Comparison of ENCODE assay signal across 8 cellular contexts in the genomic region with DNA sequence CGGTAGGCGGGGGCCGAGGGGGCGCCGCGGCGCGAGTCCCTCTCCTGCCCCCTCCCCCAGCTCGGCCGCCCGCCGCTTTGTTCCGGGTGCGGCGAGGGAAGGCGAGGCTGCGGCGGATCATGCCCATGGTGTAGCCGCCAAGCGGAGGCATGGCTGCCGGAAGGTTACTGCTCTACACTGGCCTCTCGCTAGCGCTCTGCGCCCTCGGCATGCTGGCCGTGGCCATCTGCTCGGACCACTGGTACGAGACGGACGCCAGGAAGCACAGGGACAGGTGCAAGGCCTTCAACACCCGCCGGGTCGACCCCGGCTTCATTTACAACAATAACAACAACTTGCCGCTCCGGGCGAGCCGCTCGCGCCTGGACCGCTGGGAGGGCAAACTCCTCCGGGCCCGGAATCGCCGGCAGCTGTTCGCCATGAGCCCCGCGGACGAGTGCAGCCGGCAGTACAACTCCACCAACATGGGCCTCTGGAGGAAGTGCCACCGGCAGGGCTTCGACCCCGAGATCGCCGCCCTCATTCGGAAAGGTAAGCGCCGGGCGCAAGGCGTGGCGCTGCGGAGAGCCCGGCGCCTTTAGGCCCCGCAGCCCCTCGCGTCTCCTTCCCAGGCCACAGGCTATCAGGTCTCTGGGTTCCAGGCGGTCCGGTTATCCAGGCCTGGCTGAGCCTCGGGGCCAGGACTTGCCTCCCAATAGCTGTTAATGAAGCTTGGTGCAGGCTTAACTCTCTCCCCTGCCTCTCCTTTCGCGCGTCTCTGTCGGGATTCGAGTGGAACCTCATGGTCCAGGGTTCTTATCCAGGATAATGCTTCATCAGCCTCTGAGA. TPM values are rescaled to one million over a fixed set of nuclear protein-coding genes. Genes with fewer than 3 reads are reported as not detected.
DNase-seq lines count a peak whose midpoint lies in the region; ATAC-seq and TF ChIP-seq lines count a peak whose summit lies in the region.

No MANE protein-coding gene starts in this region.

- no peak for TF ChIP-seq CTCF in body of pancreas (IDR thresholded peaks at IDR 0.05)

- WGBS in body of pancreas, 2 donors: 2 to 18% methylated on average over 8 to 75 of the region's 75 CpGs

- intact Hi-C loops in activated CD4-positive, alpha-beta T cell treated with anti-CD3 and anti-CD28 coated beads, Interleukin-2, amount 10 ng/mL, durations not matched to agents 24 days and 14 days (cut with micrococcal nuclease): loop anchor here (5.0 to 10.0 kb wide), 2 partner anchors 578 to 660 kb away; partner anchors contain the start of gene SSBP1
- intact Hi-C loops in body of pancreas (cut with DNase I) (no loop called here), sciatic nerve (cut with DNase I) (no loop called here)

- H3K27ac Mint-ChIP-seq in activated CD4-positive, alpha-beta T cell treated with anti-CD3 and anti-CD28 coated beads, Interleukin-2, amount 10 ng/mL, durations not matched to agents 24 days and 14 days: no peak overlapping the region

- H3K27ac ChIP-seq in body of pancreas: no peak overlapping the region

- H3K27me3 Mint-ChIP-seq in activated CD4-positive, alpha-beta T cell treated with anti-CD3 and anti-CD28 coated beads, Interleukin-2, amount 10 ng/mL, durations not matched to agents 24 days and 14 days: peaks cover 36% of the 10 kb centered on the region

- TF ChIP-seq POLR2A in body of pancreas (IDR thresholded peaks at IDR 0.05): peak in 2 of 3 donors; percentile 25 to 32

- H3K9me3 ChIP-seq in body of pancreas: no peaks in the 10 kb centered on the region

- H3K27me3 ChIP-seq in body of pancreas: peaks cover 0 to 13% of the 10 kb centered on the region in 2 donors

- H3K4me1 Mint-ChIP-seq in activated CD4-positive, alpha-beta T cell treated with anti-CD3 and anti-CD28 coated beads, Interleukin-2, amount 10 ng/mL, durations not matched to agents 24 days and 14 days: peaks cover 19% of the 10 kb centered on the region

- peak overlapping the region; percentile 73 for H3K4me3 Mint-ChIP-seq in activated CD4-positive, alpha-beta T cell treated with anti-CD3 and anti-CD28 coated beads, Interleukin-2, amount 10 ng/mL, durations not matched to agents 24 days and 14 days

- DNase-seq in activated CD4-positive, alpha-beta T cell treated with anti-CD3 and anti-CD28 coated beads, Interleukin-2, amount 10 ng/mL, durations not matched to agents 24 days and 14 days: peak; percentile 79
- no peak for DNase-seq in activated CD4-positive, alpha-beta T cell treated with anti-CD3 and anti-CD28 coated beads for 1 hour
- DNase-seq in NCI-H510A (lab: John Stamatoyannopoulos, UW) (peak; percentile 48), body of pancreas (peak in 3 of 4 donors; percentile 23 to 46 (median 29)), kidney tubule cell (ENCODE audit: low spot score) (peak; percentile 54), epidermal melanocyte (ENCODE audit: insufficient read length, low spot score) (no peak), sciatic nerve (ENCODE audit: low spot score) (no peak)
- peak; percentile 35 for DNase-seq in stimulated activated naive CD8-positive, alpha-beta T cell treated with anti-CD3 and anti-CD28 coated beads, Interleukin-15, Interleukin-2, amounts not matched to agents 100 U/mL and 50 U/mL, for 24 hours

- no peaks in the 10 kb centered on the region for H3K9me3 Mint-ChIP-seq in activated CD4-positive, alpha-beta T cell treated with anti-CD3 and anti-CD28 coated beads, Interleukin-2, amount 10 ng/mL, durations not matched to agents 24 days and 14 days

- peaks cover 39% of the 10 kb centered on the region for H3K4me1 ChIP-seq in body of pancreas

- no peaks in the 10 kb centered on the region for H3K36me3 ChIP-seq in body of pancreas (replicated peaks in 1 of 2; ENCODE audit: insufficient read depth in 1 of 2, low read depth in 2 of 2)

- ATAC-seq in body of pancreas: peak; percentile 36
- ATAC-seq in stimulated activated naive CD8-positive, alpha-beta T cell treated with anti-CD3 and anti-CD28 coated beads, Interleukin-15, Interleukin-2, amounts not matched to agents 100 U/mL and 50 U/mL, for 24 hours: peak; percentile 53
- ATAC-seq in sciatic nerve: no peak

- H3K4me3 ChIP-seq in body of pancreas: peak overlapping the region; percentile 10 to 47

- H3K36me3 Mint-ChIP-seq in activated CD4-positive, alpha-beta T cell treated with anti-CD3 and anti-CD28 coated beads, Interleukin-2, amount 10 ng/mL, durations not matched to agents 24 days and 14 days (ENCODE audit: low read depth): no peaks in the 10 kb centered on the region

RNA-seq across cellular contexts. Expression of gene TMEM178B, which starts 0.5 kb away (rescaled TPM):
- total RNA-seq in activated CD4-positive, alpha-beta T cell treated with anti-CD3 and anti-CD28 coated beads, Interleukin-2, amount 10 ng/mL, durations not matched to agents 24 days and 14 days: 0.52 and 0.68 TPM in 2 replicates
- total RNA-seq in body of pancreas: 10 to 100 TPM in 1 of 2 donors, 1 to 10 TPM in 1; 1.0 to 11.9 TPM
- 1.1 TPM for total RNA-seq in sciatic nerve

RNA-seq across cellular contexts. Expression of gene MRPS33, which starts 59.6 kb away (rescaled TPM):
- total RNA-seq in activated CD4-positive, alpha-beta T cell treated with anti-CD3 and anti-CD28 coated beads, Interleukin-2, amount 10 ng/mL, durations not matched to agents 24 days and 14 days: 73.0 and 74.2 TPM in 2 replicates
- total RNA-seq in body of pancreas (1 to 10 TPM; 4.6 to 9.9 TPM), sciatic nerve (23.2 TPM)

Comparison
In these comparisons a context has a peak if more than half of its experiments do, and no peak if none do; other contexts are left out.
1. DNase-seq: peak in activated CD4-positive, alpha-beta T cell treated with anti-CD3 and anti-CD28 coated beads, Interleukin-2, amount 10 ng/mL, durations not matched to agents 24 days and 14 days (single experiment), NCI-H510A (single experiment), body of pancreas (3 of 4), kidney tubule cell (single experiment) and stimulated activated naive CD8-positive, alpha-beta T cell treated with anti-CD3 and anti-CD28 coated beads, Interleukin-15, Interleukin-2, amounts not matched to agents 100 U/mL and 50 U/mL, for 24 hours (single experiment); none in activated CD4-positive, alpha-beta T cell treated with anti-CD3 and anti-CD28 coated beads for 1 hour (single experiment), epidermal melanocyte (single experiment) and sciatic nerve (single experiment).